Comparison of ENCODE assay signal across 12 cellular contexts in genomic region chr3:187264051-187264450, GRCh38. TPM values are rescaled to one million over a fixed set of nuclear protein-coding genes. Genes with fewer than 3 reads are reported as not detected.
DNase-seq lines count a peak whose midpoint lies in the region; ATAC-seq and TF ChIP-seq lines count a peak whose summit lies in the region.
"Had no signal": no experiment of that assay in that cellular context is flagged by ENCODE, and none has a peak within 500 bp of the region (broad histone marks: within the 10 kb centered on the region; RNA-seq: fewer than 3 reads in every experiment).

No MANE protein-coding gene starts in this region.

- no peak overlapping the region for H3K27ac ChIP-seq in RWPE2 (ENCODE audit: poor library complexity, severe bottlenecking)
- H3K27ac ChIP-seq in right cardiac atrium (ENCODE audit: low read length): no peak overlapping the region
- H3K27ac ChIP-seq in colonic mucosa: no peak overlapping the region

- peak; percentile 86 for ATAC-seq in RWPE2 (ENCODE audit: low read depth)
- peak; percentile 42 to 79 for ATAC-seq in right cardiac atrium
- ATAC-seq in esophagus mucosa: no peak

- WGBS in right cardiac atrium: 22% methylated on average over 4 of the region's 4 CpGs

- no peak for TF ChIP-seq CTCF in RWPE2 (IDR thresholded peaks at IDR 0.05; ENCODE audit: poor library complexity, severe bottlenecking)
- TF ChIP-seq CTCF in colonic mucosa (IDR thresholded peaks at IDR 0.05): no peak

- no peaks in the 10 kb centered on the region for H3K36me3 ChIP-seq in RWPE2 (ENCODE audit: low read depth)
- no peaks in the 10 kb centered on the region for H3K36me3 ChIP-seq in skeletal muscle satellite cell (ENCODE audit: insufficient read depth, low read length)
- H3K36me3 ChIP-seq in colonic mucosa: no peaks in the 10 kb centered on the region

- peak overlapping the region; percentile 1 for H3K4me2 ChIP-seq in skeletal muscle satellite cell (ENCODE audit: low read length)

- intact Hi-C loops in right cardiac atrium (cut with DNase I) (no loop called here), colonic mucosa (cut with DNase I) (no loop called here)

- H3K9ac ChIP-seq in skeletal muscle satellite cell (ENCODE audit: low read depth, low read length): no peak overlapping the region
- H3K9ac ChIP-seq in colonic mucosa (ENCODE audit: low read depth in 2 of 2, low read length in 2 of 2): no peak overlapping the region

- H3K27me3 ChIP-seq in RWPE2 (ENCODE audit: insufficient read depth, poor library complexity, severe bottlenecking) (no peaks in the 10 kb centered on the region), right cardiac atrium (ENCODE audit: control insufficient read depth, insufficient read depth) (no peaks in the 10 kb centered on the region), skeletal muscle satellite cell (ENCODE audit: control insufficient read depth, insufficient read depth, low read length) (no peaks in the 10 kb centered on the region), colonic mucosa (no peaks in the 10 kb centered on the region)

- peak; percentile 50 for DNase-seq in GM04503 (ENCODE audit: low read depth)
- DNase-seq in RWPE2 (ENCODE audit: low spot score): no peak
- no peak for DNase-seq in right cardiac atrium
- no peak for DNase-seq in NCI-H446 (lab: John Stamatoyannopoulos, UW)
- DNase-seq in NCI-H2107 (lab: John Stamatoyannopoulos, UW): no peak
- DNase-seq in colonic mucosa: no peak
- DNase-seq: activated gamma-delta T cell, NCI-H524 treated with DMSO at 0.1 percent for 48 hours, substantia nigra had no signal

- no peaks in the 10 kb centered on the region for H3K9me3 ChIP-seq in RWPE2 (ENCODE audit: severe bottlenecking)
- H3K9me3 ChIP-seq in right cardiac atrium (ENCODE audit: control insufficient read depth, low read length): no peaks in the 10 kb centered on the region
- H3K9me3 ChIP-seq in skeletal muscle satellite cell (replicated peaks; ENCODE audit: low read length): no peaks in the 10 kb centered on the region
- H3K9me3 ChIP-seq in colonic mucosa: no peaks in the 10 kb centered on the region

- H3K4me1 ChIP-seq in RWPE2 (ENCODE audit: insufficient read depth, poor library complexity, severe bottlenecking) (peaks cover 6% of the 10 kb centered on the region), right cardiac atrium (ENCODE audit: control insufficient read depth, insufficient read depth, low read length) (peaks cover 2% of the 10 kb centered on the region), skeletal muscle satellite cell (ENCODE audit: control insufficient read depth, insufficient read depth, low read length) (peaks cover 28% of the 10 kb centered on the region), colonic mucosa (no peaks in the 10 kb centered on the region)

- H3K4me3 ChIP-seq in RWPE2 (ENCODE audit: severe bottlenecking) (no peak overlapping the region), right cardiac atrium (ENCODE audit: low read length) (no peak overlapping the region), skeletal muscle satellite cell (ENCODE audit: low read length) (no peak overlapping the region), colonic mucosa (no peak overlapping the region)
- H3K4me3 ChIP-seq: skin epidermis had no signal

RNA-seq across cellular contexts. Expression of gene MASP1, which starts 27.5 kb away (rescaled TPM):
- total RNA-seq in right cardiac atrium (10 to 100 TPM; 21.0 to 56.3 (median 30.2) TPM), colonic mucosa (10 to 100 TPM in 1 of 2 donors, under 1 TPM in 1; 0.52 to 11.1 TPM), esophagus mucosa (1.6 TPM)
- polyA plus RNA-seq in right cardiac atrium: 21.2 TPM
- total RNA-seq in skeletal muscle satellite cell (2012; rRNA removed): 0.76 and 5.2 TPM in 2 replicates
